9 cellular contexts compared by ENCODE assay signal in the genomic region with DNA sequence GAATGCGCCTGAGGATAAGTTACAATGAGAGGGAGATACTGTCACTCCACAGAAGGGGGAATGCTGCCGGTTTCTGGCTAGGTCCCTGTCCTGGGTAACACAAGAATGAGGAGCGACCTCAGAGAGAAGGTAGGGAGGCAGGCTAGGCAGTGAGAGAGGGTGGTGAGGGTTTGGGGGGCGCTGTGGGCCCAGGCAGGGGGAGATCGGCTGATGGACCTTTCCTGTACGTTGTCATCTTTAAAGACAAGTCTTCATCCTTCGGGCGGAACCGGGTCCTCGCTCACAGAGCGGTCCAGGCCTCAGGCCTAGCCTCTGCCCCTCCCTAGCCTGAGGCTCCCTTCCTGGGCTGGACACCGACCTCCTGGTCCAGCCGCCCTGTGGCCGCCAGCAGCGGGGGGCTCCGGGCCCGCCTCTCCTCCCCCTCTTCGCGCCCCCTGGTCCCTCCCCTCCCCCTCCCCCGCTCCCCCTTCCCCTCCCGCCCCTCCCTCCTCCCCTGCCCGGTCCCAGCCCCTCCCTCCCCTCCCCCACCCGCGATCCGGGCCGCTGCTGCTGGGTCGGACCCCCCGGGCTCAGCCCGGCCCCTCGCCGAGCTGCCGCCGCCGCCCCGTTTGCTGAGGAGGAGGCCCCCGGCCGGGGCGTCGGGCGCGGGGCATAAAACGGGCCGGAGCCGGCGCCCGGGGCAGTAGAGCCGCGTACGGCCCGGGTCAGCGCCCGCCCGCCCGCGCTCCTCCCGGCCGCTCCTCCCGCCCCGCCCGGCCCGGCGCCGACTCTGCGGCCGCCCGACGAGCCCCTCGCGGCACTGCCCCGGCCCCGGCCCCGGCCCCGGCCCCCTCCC. TPM values are rescaled to one million over a fixed set of nuclear protein-coding genes. Genes with fewer than 3 reads are reported as not detected.
DNase-seq lines count a peak whose midpoint lies in the region; ATAC-seq, FAIRE-seq and TF ChIP-seq lines count a peak whose summit lies in the region.
"Had no signal": no experiment of that assay in that cellular context is flagged by ENCODE, and none has a peak within 500 bp of the region (broad histone marks: within the 10 kb centered on the region; RNA-seq: fewer than 3 reads in every experiment).

Gene CHRD (plus strand): TSS at position 680 of the 835 bp plus-strand sequence. CDS start 265 bp downstream, outside the sequence.

- POLR2A ChIA-PET in A549 (lab: Yijun Ruan, JAX): no interaction called here
- POLR2A ChIA-PET in PC-3 (lab: Charles Lee; ENCODE audit: unreplicated experiment): no interaction called here

- CTCF ChIA-PET in A549 (lab: Yijun Ruan, JAX): interaction anchor here (1.0 kb wide), 1 partner anchor 134 kb away, joined by 5 read pairs; no protein-coding TSS in a partner anchor
- CTCF ChIA-PET in PC-3 (lab: Charles Lee): no interaction called here

- H3K27ac ChIP-seq in A549 (peak within 1 kb of the TSS; percentile 63 to 84; a peak in 5 of 6 replicates), PC-3 (ENCODE audit: low read length) (no peak within 1 kb of the TSS), esophagus muscularis mucosa (replicated peaks in 1 of 4) (peak within 1 kb of the TSS; percentile 68 to 79 (median 76))

- TF ChIP-seq CTCF in A549 (IDR thresholded peaks at IDR 0.05) (no peak), PC-3 (conservative IDR thresholded peaks at IDR 0.05; ENCODE audit: low read depth, low read length) (no peak), esophagus muscularis mucosa (IDR thresholded peaks at IDR 0.05) (no peak), natural killer cell (IDR thresholded peaks at IDR 0.05) (no peak), mucosa of descending colon (IDR thresholded peaks at IDR 0.05) (no peak)

- H3K27ac Mint-ChIP-seq in natural killer cell: no peak within 1 kb of the TSS

- H3K4me2 ChIP-seq in A549 (peak within 1 kb of the TSS; percentile 100), PC-3 (ENCODE audit: low read length) (peak within 1 kb of the TSS; percentile 70)

- no peaks in the 10 kb centered on the region for H3K36me3 ChIP-seq in PC-3 (ENCODE audit: low read depth, low read length)
- peaks cover 0 to 4% (median 0%) of the 10 kb centered on the region in 4 donors for H3K36me3 ChIP-seq in esophagus muscularis mucosa
- no peaks in the 10 kb centered on the region for H3K36me3 ChIP-seq in mucosa of descending colon (ENCODE audit: low read depth)

- H3K27me3 Mint-ChIP-seq in natural killer cell (ENCODE audit: low read depth in 2 of 2): peaks cover 47 to 74% of the 10 kb centered on the region in 2 donors

- TF ChIP-seq EP300 in A549 (IDR thresholded peaks at IDR 0.05) (no peak), esophagus muscularis mucosa (IDR thresholded peaks at IDR 0.05) (no peak)

- no peak for FAIRE-seq in A549 (lab: Jason Lieb, UNC)
- FAIRE-seq in frontal cortex (lab: Jason Lieb, UNC): no peak

- no peaks in the 10 kb centered on the region for H3K36me3 Mint-ChIP-seq in natural killer cell

- BruUV-seq in PC-3 (replicated peaks; lab: Mats Ljungman, UMichigan): no TSS peak

- H3K4me1 ChIP-seq in A549 (0 out of 3 replicates have a peak, but pooled peaks cover 4% of the 10 kb centered on the region), PC-3 (ENCODE audit: insufficient read depth, low read length) (no peaks in the 10 kb centered on the region), esophagus muscularis mucosa (peaks cover 23 to 46% (median 42%) of the 10 kb centered on the region in 4 donors), mucosa of descending colon (ENCODE audit: low read depth) (peaks cover 4% of the 10 kb centered on the region)

- H3K27me3 ChIP-seq in PC-3 (ENCODE audit: low read length) (peaks cover 67% of the 10 kb centered on the region), esophagus muscularis mucosa (peaks cover 0 to 65% (median 6%) of the 10 kb centered on the region in 4 donors)

- intact Hi-C loops in PC-3 (cut with micrococcal nuclease): loop anchor here (10.0 kb wide), 1 partner anchor 425 kb away; no protein-coding TSS in a partner anchor
- intact Hi-C loops in esophagus muscularis mucosa (cut with DNase I): loop anchor here (10.0 kb wide), 1 partner anchor 165 kb away; no protein-coding TSS in a partner anchor
- intact Hi-C loops in natural killer cell (cut with micrococcal nuclease): no loop called here
- intact Hi-C loops in mucosa of descending colon (cut with DNase I, micrococcal nuclease): no loop called here

- H3K79me2 ChIP-seq in PC-3 (ENCODE audit: low read length): no peaks in the 10 kb centered on the region

- H3F3A ChIP-seq in PC-3 (ENCODE audit: low read length, unreplicated experiment): no peaks in the 10 kb centered on the region

- H3K9me3 Mint-ChIP-seq in natural killer cell: no peaks in the 10 kb centered on the region

- no peaks in the 10 kb centered on the region for H4K20me1 ChIP-seq in PC-3 (ENCODE audit: low read length)

- WGBS in A549 (ENCODE audit: missing lambda C conversion rate): 77% methylated on average over 17 of the region's 73 CpGs
- WGBS in esophagus muscularis mucosa: 56% methylated on average over 14 of the region's 73 CpGs

- no peak for TF ChIP-seq RAD21 in A549 (conservative IDR thresholded peaks at IDR 0.05 in 1 of 2, IDR thresholded peaks at IDR 0.05 in 1 of 2)

- TF ChIP-seq POLR2A in A549 (IDR thresholded peaks at IDR 0.05; ENCODE audit: low read length) (no peak), esophagus muscularis mucosa (IDR thresholded peaks at IDR 0.05; ENCODE audit: low read depth) (no peak)

- no peak for DNase-seq in A549 (ENCODE audit: low read depth in 1 of 2, low spot score in 1 of 2)
- DNase-seq in PC-3: no peak
- DNase-seq in esophagus muscularis mucosa (ENCODE audit: extremely low spot score): no peak
- DNase-seq in natural killer cell: no peak
- DNase-seq in kidney glomerular epithelial cell (lab: John Stamatoyannopoulos, UW): no peak
- no peak for DNase-seq in mucosa of descending colon
- DNase-seq in frontal cortex (ENCODE audit: low spot score in 2 of 2): no peak
- DNase-seq: GDM1 had no signal

- ATAC-seq in A549 (peak; percentile 4 to 23; a peak in 1 of 6 replicates), PC-3 (peak; percentile 16; the same call in 1 of the 2 replicates), natural killer cell (peak in 1 of 3 donors; percentile 17), GM19463 (IDR thresholded peaks at IDR 0.05; ENCODE audit: unreplicated experiment) (no peak), mucosa of descending colon (no peak)

- peaks cover 0 to 20% of the 10 kb centered on the region in 2 donors for H3K4me1 Mint-ChIP-seq in natural killer cell

- H3K9ac ChIP-seq in PC-3 (ENCODE audit: low read length): no peak within 1 kb of the TSS

- H3K9me3 ChIP-seq in A549 (no peaks in the 10 kb centered on the region), PC-3 (ENCODE audit: low read length) (no peaks in the 10 kb centered on the region), esophagus muscularis mucosa (no peaks in the 10 kb centered on the region), mucosa of descending colon (no peaks in the 10 kb centered on the region)

- peak within 1 kb of the TSS; percentile 83 for H3K4me3 Mint-ChIP-seq in natural killer cell

- H3K4me3 ChIP-seq in A549: peak within 1 kb of the TSS; percentile 70
- H3K4me3 ChIP-seq in PC-3 (ENCODE audit: low read length): peak within 1 kb of the TSS; percentile 31; the same call in 1 of the 2 replicates
- peak within 1 kb of the TSS; percentile 59 to 82 (median 64) for H3K4me3 ChIP-seq in esophagus muscularis mucosa
- H3K4me3 ChIP-seq in mucosa of descending colon: no peak within 1 kb of the TSS

- peak within 1 kb of the TSS; percentile 58; the same call in 1 of the 2 replicates for H2AFZ ChIP-seq in PC-3 (ENCODE audit: low read length)

- H3K9me2 ChIP-seq in PC-3 (replicated peaks; ENCODE audit: low read length): no peaks in the 10 kb centered on the region

TF ChIP-seq in A549, 52 proteins besides CTCF, POLR2A, EP300 and RAD21 (continues in another document):
- no peak for TF ChIP-seq FOXS1 (CRISPR knock-in tag; IDR thresholded peaks at IDR 0.05)
- TF ChIP-seq, protein P1, sequence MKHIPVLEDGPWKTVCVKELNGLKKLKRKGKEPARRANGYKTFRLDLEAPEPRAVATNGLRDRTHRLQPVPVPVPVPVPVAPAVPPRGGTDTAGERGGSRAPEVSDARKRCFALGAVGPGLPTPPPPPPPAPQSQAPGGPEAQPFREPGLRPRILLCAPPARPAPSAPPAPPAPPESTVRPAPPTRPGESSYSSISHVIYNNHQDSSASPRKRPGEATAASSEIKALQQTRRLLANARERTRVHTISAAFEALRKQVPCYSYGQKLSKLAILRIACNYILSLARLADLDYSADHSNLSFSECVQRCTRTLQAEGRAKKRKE (CRISPR knock-in tag; IDR thresholded peaks at IDR 0.05; ENCODE audit: low read depth): no peak
- TF ChIP-seq, protein P2, sequence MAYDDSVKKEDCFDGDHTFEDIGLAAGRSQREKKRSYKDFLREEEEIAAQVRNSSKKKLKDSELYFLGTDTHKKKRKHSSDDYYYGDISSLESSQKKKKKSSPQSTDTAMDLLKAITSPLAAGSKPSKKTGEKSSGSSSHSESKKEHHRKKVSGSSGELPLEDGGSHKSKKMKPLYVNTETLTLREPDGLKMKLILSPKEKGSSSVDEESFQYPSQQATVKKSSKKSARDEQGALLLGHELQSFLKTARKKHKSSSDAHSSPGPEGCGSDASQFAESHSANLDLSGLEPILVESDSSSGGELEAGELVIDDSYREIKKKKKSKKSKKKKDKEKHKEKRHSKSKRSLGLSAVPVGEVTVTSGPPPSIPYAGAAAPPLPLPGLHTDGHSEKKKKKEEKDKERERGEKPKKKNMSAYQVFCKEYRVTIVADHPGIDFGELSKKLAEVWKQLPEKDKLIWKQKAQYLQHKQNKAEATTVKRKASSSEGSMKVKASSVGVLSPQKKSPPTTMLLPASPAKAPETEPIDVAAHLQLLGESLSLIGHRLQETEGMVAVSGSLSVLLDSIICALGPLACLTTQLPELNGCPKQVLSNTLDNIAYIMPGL (CRISPR knock-in tag; IDR thresholded peaks at IDR 0.05; ENCODE audit: borderline replicate concordance): no peak
- TF ChIP-seq GATA3 (IDR thresholded peaks at IDR 0.05; ENCODE audit: borderline replicate concordance): no peak
- TF ChIP-seq EHF (CRISPR knock-in tag; IDR thresholded peaks at IDR 0.05): no peak
- no peak for TF ChIP-seq BHLHE40 (IDR thresholded peaks at IDR 0.05; ENCODE audit: low read depth, low read length)
- no peak for TF ChIP-seq CEBPB (IDR thresholded peaks at IDR 0.05)
- no peak for TF ChIP-seq HOXB13 (CRISPR knock-in tag; IDR thresholded peaks at IDR 0.05; ENCODE audit: low read depth)
- TF ChIP-seq JUNB (IDR thresholded peaks at IDR 0.05): no peak
- no peak for TF ChIP-seq KDM5A (IDR thresholded peaks at IDR 0.05)

RNA-seq across cellular contexts. Expression of gene CHRD, which starts in this region (rescaled TPM):
- polyA plus RNA-seq in A549 (2011; rRNA removed) (0.12 and 0.19 TPM in 2 replicates), A549 (2017; fragmentation: RNase III; extraction: RNeasy Plus Mini Kit Qiagen cat#74134 plus additional on column Dnase treatment) (0.13 to 0.32 TPM (median 0.14 TPM) in 3 replicates)
- polyA plus RNA-seq in A549 (2012; cell fraction: cytosol; rRNA removed): 0.12 and 0.21 TPM in 2 replicates
- polyA plus RNA-seq in A549 (2012; cell fraction: nucleus; rRNA removed): 1.1 and 1.9 TPM in 2 replicates
- 0.21 and 0.29 TPM in 2 replicates for polyA minus RNA-seq in A549 (2011; rRNA and poly(A)+ RNA removed)
- total RNA-seq in PC-3 (2014; rRNA removed) (not detected in 2 replicates), esophagus muscularis mucosa (10 to 100 TPM; 12.3 to 17.6 (median 16.8) TPM), natural killer cell (under 1 TPM in 1 of 3 donors, not detected in 2; 0.78 TPM), mucosa of descending colon (1 to 10 TPM; 1.1 to 8.7 (median 2.8) TPM), frontal cortex (2.0 TPM)

Comparison
In these comparisons a context has a peak if more than half of its experiments do, and no peak if none do; other contexts are left out.
1. Peak in ATAC-seq, H3K4me3 ChIP-seq and H3K4me2 ChIP-seq in PC-3; RNA of the gene not detected or under 1 TPM.
2. ATAC-seq: peak in A549 (2 of 2); none in GM19463 (single experiment) and mucosa of descending colon (single experiment).
3. intact Hi-C loops: an anchor here in PC-3 (10.0 kb wide) and esophagus muscularis mucosa (10.0 kb wide); none called in natural killer cell and mucosa of descending colon.